In the genomic region with DNA sequence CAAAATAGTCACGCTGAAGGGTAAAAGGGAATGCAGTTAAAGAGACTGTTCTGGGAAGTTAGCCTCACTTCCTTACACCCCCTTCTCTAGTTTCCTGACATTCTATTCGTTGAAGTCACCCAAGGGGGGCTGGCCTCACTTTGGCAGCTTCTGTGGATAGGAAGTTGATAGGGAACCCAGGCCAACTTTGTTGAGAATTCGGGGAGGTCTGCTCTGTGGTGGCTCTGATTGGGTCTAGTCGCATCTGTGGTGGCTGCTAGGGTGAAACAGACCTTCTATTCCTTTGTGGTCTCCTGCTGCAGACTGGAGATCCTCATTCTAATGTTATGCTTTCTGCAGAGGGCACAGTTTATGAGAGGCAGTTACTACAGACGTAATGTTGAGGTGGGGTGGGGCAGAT, we compare ENCODE assay signal across 22 cellular contexts. TPM values are rescaled to one million over a fixed set of nuclear protein-coding genes. Genes with fewer than 3 reads are reported as not detected.
DNase-seq lines count a peak whose midpoint lies in the region; ATAC-seq and TF ChIP-seq lines count a peak whose summit lies in the region.
"Had no signal": no experiment of that assay in that cellular context is flagged by ENCODE, and none has a peak within 500 bp of the region (broad histone marks: within the 10 kb centered on the region; RNA-seq: fewer than 3 reads in every experiment).

No MANE protein-coding gene starts in this region.

- no peak for TF ChIP-seq CTCF in NB4 (IDR thresholded peaks at IDR 0.05; ENCODE audit: low read depth, low read length)
- TF ChIP-seq CTCF in psoas muscle (IDR thresholded peaks at IDR 0.05), result no peak
- TF ChIP-seq CTCF in suprapubic skin (IDR thresholded peaks at IDR 0.05), result no peak

- H3K4me2 ChIP-seq in mesendoderm (ENCODE audit: low read length), result no peak overlapping the region

- peaks cover 0 to 2% of the 10 kb centered on the region in 2 donors for H3K36me3 Mint-ChIP-seq in activated T-cell treated with anti-CD3 and anti-CD28 coated beads, Interleukin-2, amount 50 U/mL, for 72 hours (ENCODE audit: insufficient read depth in 2 of 2)
- peaks cover 10% of the 10 kb centered on the region for H3K36me3 Mint-ChIP-seq in activated naive CD8-positive, alpha-beta T cell treated with anti-CD3 and anti-CD28 coated beads for 36 hours

- no peak overlapping the region for H3K9ac ChIP-seq in mesendoderm (ENCODE audit: low read length)

- H3K4me1 ChIP-seq in psoas muscle, result no peaks in the 10 kb centered on the region
- no peaks in the 10 kb centered on the region for H3K4me1 ChIP-seq in mesendoderm (ENCODE audit: control insufficient read depth, low read depth, low read length)
- no peaks in the 10 kb centered on the region for H3K4me1 ChIP-seq in suprapubic skin
- H3K4me1 ChIP-seq: adrenal gland, pancreas had no signal

- H3K4ac ChIP-seq in mesendoderm (ENCODE audit: low read depth, low read length), result no peak overlapping the region

- peak overlapping the region; percentile 64 for H3K27ac Mint-ChIP-seq in activated T-cell treated with anti-CD3 and anti-CD28 coated beads, Interleukin-2, amount 50 U/mL, for 72 hours
- peak overlapping the region; percentile 91 for H3K27ac Mint-ChIP-seq in activated naive CD8-positive, alpha-beta T cell treated with anti-CD3 and anti-CD28 coated beads for 36 hours

- no peak overlapping the region for H3K56ac ChIP-seq in mesendoderm (ENCODE audit: low read length)

- H3K79me2 ChIP-seq in mesendoderm (ENCODE audit: control insufficient read depth, insufficient read depth, low read length), result no peaks in the 10 kb centered on the region

- H4K5ac ChIP-seq in mesendoderm (ENCODE audit: low read length), result no peak overlapping the region

- peak overlapping the region; percentile 9 for H3K4me3 ChIP-seq in NB4 (ENCODE audit: low read depth, low read length)
- H3K4me3 ChIP-seq in psoas muscle, result no peak overlapping the region
- H3K4me3 ChIP-seq in mesendoderm (ENCODE audit: low read length), result no peak overlapping the region
- no peak overlapping the region for H3K4me3 ChIP-seq in suprapubic skin
- H3K4me3 ChIP-seq: adrenal gland, gastrocnemius medialis, K562, mucosa of descending colon, pancreas had no signal

- no peaks in the 10 kb centered on the region for H3K9me3 Mint-ChIP-seq in activated T-cell treated with anti-CD3 and anti-CD28 coated beads, Interleukin-2, amount 50 U/mL, for 72 hours
- peaks cover 6% of the 10 kb centered on the region for H3K9me3 Mint-ChIP-seq in activated naive CD8-positive, alpha-beta T cell treated with anti-CD3 and anti-CD28 coated beads for 36 hours

- TF ChIP-seq POLR2A in NB4 (IDR thresholded peaks at IDR 0.05; ENCODE audit: extremely low read depth, insufficient read length) (no peak), suprapubic skin (IDR thresholded peaks at IDR 0.05) (no peak)

- no peak overlapping the region for H3K23ac ChIP-seq in mesendoderm (ENCODE audit: low read length)

- H3K27me3 ChIP-seq in psoas muscle (ENCODE audit: insufficient read depth in 3 of 3, low read length in 2 of 3), result no peaks in the 10 kb centered on the region
- no peaks in the 10 kb centered on the region for H3K27me3 ChIP-seq in mesendoderm (ENCODE audit: insufficient read depth, low read length, poor library complexity)
- no peaks in the 10 kb centered on the region for H3K27me3 ChIP-seq in suprapubic skin
- H3K27me3 ChIP-seq: adrenal gland, gastrocnemius medialis, pancreas had no signal

- H2BK5ac ChIP-seq in mesendoderm (ENCODE audit: low read length), result no peak overlapping the region

- no peaks in the 10 kb centered on the region for H3K27me3 Mint-ChIP-seq in activated T-cell treated with anti-CD3 and anti-CD28 coated beads, Interleukin-2, amount 50 U/mL, for 72 hours (ENCODE audit: low read depth)
- no peaks in the 10 kb centered on the region for H3K27me3 Mint-ChIP-seq in activated naive CD8-positive, alpha-beta T cell treated with anti-CD3 and anti-CD28 coated beads for 36 hours

- H3K9me3 ChIP-seq in psoas muscle, result no peaks in the 10 kb centered on the region
- no peaks in the 10 kb centered on the region for H3K9me3 ChIP-seq in suprapubic skin
- H3K9me3 ChIP-seq: adrenal gland, gastrocnemius medialis, mucosa of descending colon, pancreas had no signal

- no peaks in the 10 kb centered on the region for H3K79me1 ChIP-seq in mesendoderm (ENCODE audit: low read length)

- H3K4me1 Mint-ChIP-seq in activated T-cell treated with anti-CD3 and anti-CD28 coated beads, Interleukin-2, amount 50 U/mL, for 72 hours (ENCODE audit: low read depth), result peaks cover 92% of the 10 kb centered on the region
- H3K4me1 Mint-ChIP-seq in activated naive CD8-positive, alpha-beta T cell treated with anti-CD3 and anti-CD28 coated beads for 36 hours, result peaks cover 74% of the 10 kb centered on the region

- H3K4me3 Mint-ChIP-seq in activated T-cell treated with anti-CD3 and anti-CD28 coated beads, Interleukin-2, amount 50 U/mL, for 72 hours, result peak overlapping the region; percentile 38 to 84
- no peak overlapping the region for H3K4me3 Mint-ChIP-seq in activated naive CD8-positive, alpha-beta T cell treated with anti-CD3 and anti-CD28 coated beads for 36 hours

- H3K18ac ChIP-seq in mesendoderm (ENCODE audit: low read length), result no peak overlapping the region

- no peak for DNase-seq in activated T-cell treated with anti-CD3 and anti-CD28 coated beads, Interleukin-2, amount 50 U/mL, for 72 hours
- no peak for DNase-seq in activated T-cell treated with anti-CD3 and anti-CD28 coated beads for 4 hours
- DNase-seq in NB4 (ENCODE audit: low read depth), result peak; percentile 97
- peak; percentile 13 for DNase-seq in activated naive CD8-positive, alpha-beta T cell treated with anti-CD3 and anti-CD28 coated beads for 36 hours
- no peak for DNase-seq in psoas muscle
- DNase-seq in RKO (ENCODE audit: low spot score), result no peak
- no peak for DNase-seq in mesendoderm
- no peak for DNase-seq in suprapubic skin (ENCODE audit: low spot score in 2 of 2)
- DNase-seq: gastrocnemius medialis, HCEC 1CT, islet precursor cell, mucosa of descending colon, NCI-H187 treated with DMSO at 0.1 percent for 48 hours, NCI-H526, pancreas, RPMI8226, small intestine, substantia nigra had no signal

- intact Hi-C loops in psoas muscle (cut with DNase I), result no loop called here

- H2BK120ac ChIP-seq in mesendoderm (ENCODE audit: low read depth, low read length), result no peak overlapping the region

- 31 to 37% (median 36%) methylated on average over 5 of the region's 5 CpGs for WGBS in psoas muscle, 3 donors
- WGBS in mesendoderm (ENCODE audit: extremely low coverage, insufficient coverage, low lambda C conversion rate), result no CpG with 5 or more reads among the region's 5 CpGs
- 61% methylated on average over 5 of the region's 5 CpGs for WGBS in suprapubic skin

- no peak overlapping the region for H2AK5ac ChIP-seq in mesendoderm (ENCODE audit: low read length)

- H2BK15ac ChIP-seq in mesendoderm (replicated peaks; ENCODE audit: low read depth), result no peak overlapping the region

- no peak overlapping the region for H4K8ac ChIP-seq in mesendoderm (ENCODE audit: low read depth, low read length)

- no peak for ATAC-seq in activated T-cell treated with anti-CD3 and anti-CD28 coated beads, Interleukin-2, amount 50 U/mL, for 72 hours (replicated peaks in 1 of 2)
- no peak for ATAC-seq in psoas muscle
- ATAC-seq: gastrocnemius medialis, K562, mucosa of descending colon had no signal

- no peaks in the 10 kb centered on the region for H3K36me3 ChIP-seq in psoas muscle (ENCODE audit: insufficient read depth in 1 of 2, low read depth in 1 of 2)
- H3K36me3 ChIP-seq in mesendoderm (ENCODE audit: control insufficient read depth, insufficient read depth, low read length), result no peaks in the 10 kb centered on the region
- no peaks in the 10 kb centered on the region for H3K36me3 ChIP-seq in suprapubic skin
- H3K36me3 ChIP-seq: adrenal gland, gastrocnemius medialis, pancreas had no signal

- TF ChIP-seq EP300 in suprapubic skin (IDR thresholded peaks at IDR 0.05), result no peak

- H3K27ac ChIP-seq in psoas muscle (peak overlapping the region; percentile 10), mesendoderm (ENCODE audit: low read depth, low read length) (no peak overlapping the region), suprapubic skin (no peak overlapping the region)
- H3K27ac ChIP-seq: adrenal gland, pancreas had no signal

RNA-seq across cellular contexts. Expression of gene GZMB, which starts 28.8 kb away (rescaled TPM):
- total RNA-seq in activated T-cell treated with anti-CD3 and anti-CD28 coated beads, Interleukin-2, amount 50 U/mL, for 72 hours, result 1,000 to 10,000 TPM; 2,205 to 2,852 TPM
- total RNA-seq in activated naive CD8-positive, alpha-beta T cell treated with anti-CD3 and anti-CD28 coated beads for 36 hours, result 1,000 to 10,000 TPM; 1,271 to 1,284 TPM
- total RNA-seq in psoas muscle (1 to 10 TPM in 1 of 4 donors, under 1 TPM in 2, not detected in 1; 0.29 to 1.0 (median 0.83) TPM), suprapubic skin (under 1 TPM in 1 of 4 donors, not detected in 3; 0.72 TPM)
- polyA plus RNA-seq in psoas muscle, result under 1 TPM; 0.22 to 0.59 (median 0.32) TPM
- polyA plus RNA-seq in mesendoderm (2013, experiment 1 of 2), result not detected
- not detected for polyA plus RNA-seq in mesendoderm (2013, experiment 2 of 2)
- total RNA-seq: cerebellum had no signal
- polyA plus RNA-seq: AG04450, pancreas had no signal

RNA-seq across cellular contexts. Expression of gene GZMH, which starts 53.3 kb away (rescaled TPM):
- total RNA-seq in activated T-cell treated with anti-CD3 and anti-CD28 coated beads, Interleukin-2, amount 50 U/mL, for 72 hours, result 10 to 100 TPM; 32.3 to 74.2 TPM
- 10 to 100 TPM; 48.1 to 51.4 TPM for total RNA-seq in activated naive CD8-positive, alpha-beta T cell treated with anti-CD3 and anti-CD28 coated beads for 36 hours
- total RNA-seq in psoas muscle (under 1 TPM in 1 of 4 donors, not detected in 3; 0.76 TPM), suprapubic skin (not detected)
- polyA plus RNA-seq in psoas muscle, result under 1 TPM; 0.08 to 0.42 (median 0.14) TPM
- polyA plus RNA-seq in mesendoderm (2013, experiment 1 of 2), result not detected
- not detected for polyA plus RNA-seq in mesendoderm (2013, experiment 2 of 2)
- total RNA-seq: cerebellum, gastrocnemius medialis, K562 had no signal
- polyA plus RNA-seq: AG04450, K562 had no signal

Comparison
In these comparisons a context has a peak if more than half of its experiments do, and no peak if none do; other contexts are left out.
1. DNase-seq: peak in NB4 (single experiment) and activated naive CD8-positive, alpha-beta T cell treated with anti-CD3 and anti-CD28 coated beads for 36 hours (single experiment); none in activated T-cell treated with anti-CD3 and anti-CD28 coated beads, Interleukin-2, amount 50 U/mL, for 72 hours (0 of 2), activated T-cell treated with anti-CD3 and anti-CD28 coated beads for 4 hours (single experiment), psoas muscle (0 of 2), RKO (single experiment), mesendoderm (single experiment) and suprapubic skin (0 of 2).
2. RNA of gene GZMB, which starts 28.8 kb away (total RNA-seq): 2,205 to 2,852 TPM in activated T-cell treated with anti-CD3 and anti-CD28 coated beads, Interleukin-2, amount 50 U/mL, for 72 hours and 1,271 to 1,284 TPM in activated naive CD8-positive, alpha-beta T cell treated with anti-CD3 and anti-CD28 coated beads for 36 hours; 0.29 to 1.0 TPM in psoas muscle and 0.72 TPM in suprapubic skin; every median in the first group is over 100 times any median in the second.
3. RNA of gene GZMH, which starts 53.3 kb away (total RNA-seq): 32.3 to 74.2 TPM in activated T-cell treated with anti-CD3 and anti-CD28 coated beads, Interleukin-2, amount 50 U/mL, for 72 hours and 48.1 to 51.4 TPM in activated naive CD8-positive, alpha-beta T cell treated with anti-CD3 and anti-CD28 coated beads for 36 hours; 0.76 TPM in psoas muscle and not detected in suprapubic skin; every median in the first group is over 10 times any median in the second.